1 cellular context compared by ENCODE assay signal in genomic region chr1:23370270-23370743, GRCh38.
TF ChIP-seq lines count a peak whose summit lies in the region.

No MANE protein-coding gene starts in this region.

TF ChIP-seq in WTC11, 78 proteins besides CTCF, POLR2A, EP300 and RAD21 (continued from another document):
- TF ChIP-seq ARID4B (CRISPR knock-in tag; IDR thresholded peaks at IDR 0.05; ENCODE audit: borderline replicate concordance) (no peak), ATF3 (CRISPR knock-in tag; conservative IDR thresholded peaks at IDR 0.05) (no peak), PRRX2 (CRISPR knock-in tag; IDR thresholded peaks at IDR 0.05) (no peak), MYBL2 (CRISPR knock-in tag; IDR thresholded peaks at IDR 0.05) (no peak)
